Comparison of ENCODE assay signal across 34 cellular contexts in the genomic region with DNA sequence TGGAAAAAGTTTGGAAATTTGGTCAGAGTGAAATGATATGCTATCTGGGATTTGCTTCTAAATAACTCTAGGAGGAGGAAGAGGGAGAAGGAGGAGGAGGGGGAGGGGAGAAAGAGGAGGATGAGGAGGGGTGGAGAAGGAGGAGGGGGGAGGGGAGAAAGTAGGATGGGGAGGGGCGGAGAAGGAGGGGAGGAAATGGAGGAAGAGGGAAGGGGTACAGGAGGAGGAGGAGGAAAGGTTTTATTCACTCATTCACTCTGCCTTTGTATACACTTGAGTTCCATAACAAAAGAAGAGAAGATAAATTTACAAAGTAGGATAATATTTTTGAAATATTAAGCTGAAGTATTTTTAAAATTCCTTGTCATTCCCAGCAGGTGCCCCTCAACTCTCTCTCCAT. TPM values are rescaled to one million over a fixed set of nuclear protein-coding genes. Genes with fewer than 3 reads are reported as not detected.
DNase-seq lines count a peak whose midpoint lies in the region; ATAC-seq, FAIRE-seq and TF ChIP-seq lines count a peak whose summit lies in the region.
"Had no signal": no experiment of that assay in that cellular context is flagged by ENCODE, and none has a peak within 500 bp of the region (broad histone marks: within the 10 kb centered on the region; RNA-seq: fewer than 3 reads in every experiment).

No MANE protein-coding gene starts in this region.

- peaks cover 5% of the 10 kb centered on the region; the same call in 1 of the 2 replicates for H3K79me2 ChIP-seq in GM23338 (replicated peaks; ENCODE audit: insufficient read depth)
- peaks cover 5% of the 10 kb centered on the region for H3K79me2 ChIP-seq in Loucy (ENCODE audit: insufficient read depth, low read length)
- H3K79me2 ChIP-seq in H1 (ENCODE audit: control insufficient read depth in 1 of 2, insufficient read depth in 2 of 2, low read length in 2 of 2): peaks cover 0 to 6% of the 10 kb centered on the region in 2 experiments; a peak in 2 of 4 replicates

- no peak overlapping the region for H4K91ac ChIP-seq in H1 (replicated peaks; ENCODE audit: insufficient read length, low read length)

- H2AFZ ChIP-seq in GM23338: peak overlapping the region; percentile 94; the same call in 1 of the 2 replicates
- H2AFZ ChIP-seq in Loucy (ENCODE audit: low read length): 0 out of 2 replicates have a peak overlapping the region, but pooled peaks have one; percentile 7
- peak overlapping the region; percentile 87; the same call in 1 of the 2 replicates for H2AFZ ChIP-seq in H1 (ENCODE audit: low read length)

- H3K4me2 ChIP-seq in GM23338: peak overlapping the region; percentile 63
- H3K4me2 ChIP-seq in Loucy (ENCODE audit: low read depth, low read length, poor library complexity, severe bottlenecking): no peak overlapping the region
- peak overlapping the region; percentile 40 to 57; a peak in 3 of 4 replicates for H3K4me2 ChIP-seq in H1 (ENCODE audit: insufficient read depth in 1 of 2, low read depth in 2 of 2, low read length in 2 of 2)

- no peaks in the 10 kb centered on the region for H3K79me1 ChIP-seq in H1 (ENCODE audit: low read depth, low read length)

- H4K8ac ChIP-seq in H1 (ENCODE audit: extremely low read depth, insufficient read depth, low read length): no peak overlapping the region

- H4K5ac ChIP-seq in H1 (ENCODE audit: insufficient read length, low read depth, low read length): no peak overlapping the region

- CTCF ChIA-PET in H1 (lab: Charles Lee; ENCODE audit: partially characterized antibody): interaction anchor here (0.5 kb wide), 1 partner anchor 20 kb away, joined by 3 read pairs; no protein-coding TSS in a partner anchor

- no peak for TF ChIP-seq RAD21 in H1 (IDR thresholded peaks at IDR 0.05 in 1 of 2, conservative IDR thresholded peaks at IDR 0.05 in 1 of 2; ENCODE audit: low read depth in 2 of 2, low read length in 2 of 2)

- POLR2A ChIA-PET in H1 (lab: Charles Lee; ENCODE audit: partially characterized antibody): interaction anchor here (0.9 to 1.8 kb wide), 5 partner anchors 15 to 92 kb away, joined by 3 to 8 read pairs (median 4); a partner anchor contains a TSS

- H2BK20ac ChIP-seq in H1 (ENCODE audit: low read length): no peak overlapping the region

- TF ChIP-seq POLR2A in H1 (IDR thresholded peaks at IDR 0.05; ENCODE audit: control extremely low read depth in 1 of 2, low read depth in 2 of 2, low read length in 2 of 2) (no peak), GM12892 (IDR thresholded peaks at IDR 0.05; ENCODE audit: low read depth, low read length) (no peak)

- H3K9me3 ChIP-seq in Loucy (ENCODE audit: insufficient read depth, low read depth, low read length) (no peaks in the 10 kb centered on the region), H1 (ENCODE audit: insufficient read depth in 2 of 2, low read depth in 1 of 2, low read length in 1 of 2) (no peaks in the 10 kb centered on the region; a peak in 1 of 4 replicates)
- H3K9me3 ChIP-seq: prostate gland had no signal

- no peak overlapping the region for H3K4ac ChIP-seq in H1 (replicated peaks; ENCODE audit: insufficient read length, low read depth, low read length)

- H2BK12ac ChIP-seq in H1 (ENCODE audit: low read depth, low read length): no peak overlapping the region

- no peak overlapping the region for H3K14ac ChIP-seq in H1 (ENCODE audit: insufficient read length)

- no peak overlapping the region for H3K9ac ChIP-seq in Loucy (ENCODE audit: low read depth, low read length, poor library complexity, severe bottlenecking)
- H3K9ac ChIP-seq in H1 (replicated peaks in 1 of 4; ENCODE audit: extremely low read depth in 1 of 4, low read depth in 3 of 4, low read length in 3 of 4): no peak overlapping the region

- H3K4me3 ChIP-seq in GM23338 (peak overlapping the region; percentile 26; the same call in 1 of the 2 replicates), Loucy (ENCODE audit: low read length, poor library complexity, severe bottlenecking) (no peak overlapping the region), H1 (ENCODE audit: extremely low read depth in 1 of 4, insufficient read depth in 2 of 4, low read depth in 3 of 4, low read length in 4 of 4) (peak overlapping the region in 1 of 4 experiments; percentile 39; a peak in 2 of 8 replicates)
- H3K4me3 ChIP-seq: prostate gland had no signal

- no peak overlapping the region for H3K23ac ChIP-seq in H1 (ENCODE audit: insufficient read length)

- no peak overlapping the region for H2BK5ac ChIP-seq in H1 (ENCODE audit: low read depth, low read length)

- no peak overlapping the region for H2BK15ac ChIP-seq in H1 (ENCODE audit: low read length)

- ATAC-seq in GM23338: peak; percentile 72
- no peak for ATAC-seq in stimulated activated effector memory CD8-positive, alpha-beta T cell treated with anti-CD3 and anti-CD28 coated beads, Interleukin-12 subunit alpha, Interleukin-12 subunit beta, amount 100 ng/mL, for 72 hours
- ATAC-seq: esophagus mucosa; left ventricle myocardium superior; sciatic nerve; stimulated activated naive B cell treated with anti-CD40 and anti-IgM and Interleukin-4, amounts not matched to agents 10 μg/mL and 1 μg/mL and 100 μg/mL, for 72 hours had no signal

- peak; percentile 50 for DNase-seq in GM23338 (ENCODE audit: low spot score)
- DNase-seq in H1 (ENCODE audit: low read depth in 1 of 2, low spot score in 2 of 2): no peak
- DNase-seq in stimulated activated effector memory CD8-positive, alpha-beta T cell treated with anti-CD3 and anti-CD28 coated beads, Interleukin-12 subunit alpha, Interleukin-12 subunit beta, amount 100 ng/mL, for 72 hours (ENCODE audit: low spot score in 2 of 2): no peak
- DNase-seq in GM12892 (ENCODE audit: insufficient read length): no peak
- no peak for DNase-seq in GDM1 (lab: John Stamatoyannopoulos, UW)
- no peak for DNase-seq in stimulated activated CD4-positive, alpha-beta T cell treated with anti-CD3 and anti-CD28 coated beads, Interleukin-2, amount 100 ng/mL, for 48 hours
- DNase-seq: activated CD4-positive, alpha-beta T cell treated with anti-CD3 and anti-CD28 coated beads for 36 hours; amniotic stem cell; brain microvascular endothelial cell; Calu3; CD4-positive, CD25-positive, alpha-beta regulatory T cell; cerebellar nuclear complex; dermis blood vessel endothelial cell; DMS79; endodermal cell; HCEC 1CT; KBM-7; kidney; left ventricle myocardium superior; naive B cell; NCI-H1417; NCI-H2029 treated with DMSO at 0.1 percent for 48 hours; NCI-H526 treated with DMSO at 0.1 percent for 48 hours; SIG-M5; stimulated activated CD4-positive, alpha-beta T cell treated with anti-CD3 and anti-CD28 coated beads, Interleukin-15, amount 100 ng/mL, for 24 hours; stimulated activated naive B cell treated with anti-CD40 and anti-IgM and Interleukin-4, amounts not matched to agents 10 μg/mL and 1 μg/mL and 100 μg/mL, for 72 hours; substantia nigra had no signal

- FAIRE-seq in H1 (lab: Jason Lieb, UNC) (no peak), GM12892 (lab: Jason Lieb, UNC) (no peak)

- no peak overlapping the region; the same call in 1 of the 2 replicates for H3K27ac Mint-ChIP-seq in GM23338
- no peak overlapping the region for H3K27ac Mint-ChIP-seq in stimulated activated effector memory CD8-positive, alpha-beta T cell treated with anti-CD3 and anti-CD28 coated beads, Interleukin-12 subunit alpha, Interleukin-12 subunit beta, amount 100 ng/mL, for 72 hours
- H3K27ac Mint-ChIP-seq: activated CD4-positive, alpha-beta T cell treated with anti-CD3 and anti-CD28 coated beads for 36 hours; activated naive CD4-positive, alpha-beta T cell treated with anti-CD3 and anti-CD28 coated beads, Interleukin-2, amount 50 U/mL, for 24 hours; CD4-positive, CD25-positive, alpha-beta regulatory T cell; endodermal cell; naive B cell; stimulated activated naive B cell treated with anti-CD40 and anti-IgM and Interleukin-4, amounts not matched to agents 10 μg/mL and 1 μg/mL and 100 μg/mL, for 72 hours; T-helper 2 cell treated with Interferon-gamma antibody and Interleukin-4, amounts not matched to agents 5 μg/mL and 100 μg/mL, for 36 hours; type B pancreatic cell had no signal

- H3K27ac ChIP-seq in GM23338 (ENCODE audit: low read depth) (peak overlapping the region; percentile 70; the same call in 1 of the 2 replicates), H1 (ENCODE audit: low read depth, low read length) (no peak overlapping the region)
- H3K27ac ChIP-seq: brain microvascular endothelial cell, prostate gland had no signal

- H3K4me1 ChIP-seq in GM23338 (ENCODE audit: insufficient read depth) (peaks cover 18% of the 10 kb centered on the region), Loucy (ENCODE audit: insufficient read depth, low read length, poor library complexity, severe bottlenecking) (peaks cover 4% of the 10 kb centered on the region), H1 (replicated peaks in 1 of 4; ENCODE audit: control insufficient read depth in 3 of 4, insufficient read depth in 4 of 4, low read length in 3 of 4) (peaks cover 3 to 8% (median 5%) of the 10 kb centered on the region in 4 experiments; a peak in 4 of 7 replicates)
- H3K4me1 ChIP-seq: prostate gland had no signal

- no peaks in the 10 kb centered on the region for H3K27me3 ChIP-seq in GM23338 (ENCODE audit: insufficient read depth)
- H3K27me3 ChIP-seq in Loucy (ENCODE audit: insufficient read depth, low read length, poor library complexity, severe bottlenecking): no peaks in the 10 kb centered on the region
- no peaks in the 10 kb centered on the region for H3K27me3 ChIP-seq in H1 (replicated peaks in 1 of 4; ENCODE audit: control insufficient read depth in 3 of 4, extremely low read depth in 1 of 4, insufficient read depth in 3 of 4, low read length in 3 of 4)
- H3K27me3 ChIP-seq: brain microvascular endothelial cell had no signal

- H3F3A ChIP-seq in GM23338 (replicated peaks; ENCODE audit: low read depth) (0 out of 2 replicates have a peak, but pooled peaks cover 3% of the 10 kb centered on the region), Loucy (ENCODE audit: low read depth) (no peaks in the 10 kb centered on the region)

- H2AK5ac ChIP-seq in H1 (ENCODE audit: low read depth, low read length): no peak overlapping the region

- H2BK120ac ChIP-seq in H1 (replicated peaks; ENCODE audit: low read depth, low read length): no peak overlapping the region

- peaks cover 29% of the 10 kb centered on the region for H3K4me1 Mint-ChIP-seq in GM23338
- H3K4me1 Mint-ChIP-seq in stimulated activated effector memory CD8-positive, alpha-beta T cell treated with anti-CD3 and anti-CD28 coated beads, Interleukin-12 subunit alpha, Interleukin-12 subunit beta, amount 100 ng/mL, for 72 hours: peaks cover 20% of the 10 kb centered on the region

- H4K20me1 ChIP-seq in GM23338 (replicated peaks; ENCODE audit: insufficient read depth): no peaks in the 10 kb centered on the region
- H4K20me1 ChIP-seq in Loucy (ENCODE audit: insufficient read depth, low read length, poor library complexity, severe bottlenecking): no peaks in the 10 kb centered on the region
- no peaks in the 10 kb centered on the region for H4K20me1 ChIP-seq in H1 (replicated peaks in 1 of 2; ENCODE audit: control insufficient read depth in 1 of 2, insufficient read depth in 2 of 2, low read length in 2 of 2)

- H3K36me3 ChIP-seq in GM23338 (ENCODE audit: insufficient read depth) (no peaks in the 10 kb centered on the region), Loucy (ENCODE audit: insufficient read depth, low read length) (no peaks in the 10 kb centered on the region), H1 (ENCODE audit: control insufficient read depth in 2 of 4, insufficient read depth in 4 of 4, low read length in 3 of 4) (no peaks in the 10 kb centered on the region)
- H3K36me3 ChIP-seq: brain microvascular endothelial cell, prostate gland had no signal

- H3K18ac ChIP-seq in H1 (ENCODE audit: extremely low read depth, low read length): no peak overlapping the region

- TF ChIP-seq CTCF in GM23338 (conservative IDR thresholded peaks at IDR 0.05; ENCODE audit: low read depth in 2 of 2): no peak
- TF ChIP-seq CTCF in Loucy (conservative IDR thresholded peaks at IDR 0.05; ENCODE audit: low read length): no peak
- TF ChIP-seq CTCF in H1 (IDR thresholded peaks at IDR 0.05; ENCODE audit: control extremely low read depth in 1 of 3, insufficient read depth in 1 of 3, low read depth in 1 of 3, low read length in 3 of 3): no peak

- H3K9me3 Mint-ChIP-seq in GM23338: peaks cover 3% of the 10 kb centered on the region; the same call in 2 of the 3 replicates
- no peaks in the 10 kb centered on the region for H3K9me3 Mint-ChIP-seq in stimulated activated effector memory CD8-positive, alpha-beta T cell treated with anti-CD3 and anti-CD28 coated beads, Interleukin-12 subunit alpha, Interleukin-12 subunit beta, amount 100 ng/mL, for 72 hours
- H3K9me3 Mint-ChIP-seq: activated naive CD4-positive, alpha-beta T cell treated with anti-CD3 and anti-CD28 coated beads, Interleukin-2, amount 50 U/mL, for 24 hours; CD4-positive, CD25-positive, alpha-beta regulatory T cell; endodermal cell; naive B cell; T-helper 2 cell treated with Interferon-gamma antibody and Interleukin-4, amounts not matched to agents 5 μg/mL and 100 μg/mL, for 36 hours had no signal

- H3K27me3 Mint-ChIP-seq in GM23338 (ENCODE audit: insufficient read depth, low read depth, poor library complexity): no peaks in the 10 kb centered on the region
- H3K27me3 Mint-ChIP-seq: activated CD4-positive, alpha-beta T cell treated with anti-CD3 and anti-CD28 coated beads for 36 hours; activated naive CD4-positive, alpha-beta T cell treated with anti-CD3 and anti-CD28 coated beads, Interleukin-2, amount 50 U/mL, for 24 hours; CD4-positive, CD25-positive, alpha-beta regulatory T cell had no signal

- H3K36me3 Mint-ChIP-seq in GM23338 (ENCODE audit: low read depth): peaks cover 4% of the 10 kb centered on the region; the same call in 2 of the 3 replicates
- no peaks in the 10 kb centered on the region for H3K36me3 Mint-ChIP-seq in stimulated activated effector memory CD8-positive, alpha-beta T cell treated with anti-CD3 and anti-CD28 coated beads, Interleukin-12 subunit alpha, Interleukin-12 subunit beta, amount 100 ng/mL, for 72 hours
- H3K36me3 Mint-ChIP-seq: naive B cell had no signal

- H3K23me2 ChIP-seq in H1 (ENCODE audit: low read depth, low read length): no peaks in the 10 kb centered on the region

- H3K9me2 ChIP-seq in GM23338 (ENCODE audit: insufficient read depth): peaks cover 4% of the 10 kb centered on the region; the same call in 1 of the 2 replicates
- no peaks in the 10 kb centered on the region for H3K9me2 ChIP-seq in Loucy (replicated peaks; ENCODE audit: low read depth, low read length)

- no peak for TF ChIP-seq EP300 in H1 (IDR thresholded peaks at IDR 0.05; ENCODE audit: borderline replicate concordance in 1 of 2, low read depth in 2 of 2, low read length in 2 of 2)

- peak overlapping the region; percentile 20; the same call in 1 of the 3 replicates for H3K4me3 Mint-ChIP-seq in GM23338
- peak overlapping the region; percentile 11 for H3K4me3 Mint-ChIP-seq in stimulated activated effector memory CD8-positive, alpha-beta T cell treated with anti-CD3 and anti-CD28 coated beads, Interleukin-12 subunit alpha, Interleukin-12 subunit beta, amount 100 ng/mL, for 72 hours
- H3K4me3 Mint-ChIP-seq: activated CD4-positive, alpha-beta T cell treated with anti-CD3 and anti-CD28 coated beads for 36 hours; activated naive CD4-positive, alpha-beta T cell treated with anti-CD3 and anti-CD28 coated beads, Interleukin-2, amount 50 U/mL, for 24 hours; CD4-positive, CD25-positive, alpha-beta regulatory T cell; endodermal cell; naive B cell; stimulated activated naive B cell treated with anti-CD40 and anti-IgM and Interleukin-4, amounts not matched to agents 10 μg/mL and 1 μg/mL and 100 μg/mL, for 72 hours; T-helper 2 cell treated with Interferon-gamma antibody and Interleukin-4, amounts not matched to agents 5 μg/mL and 100 μg/mL, for 36 hours; type B pancreatic cell had no signal

- no peak overlapping the region for H3K56ac ChIP-seq in H1 (replicated peaks; ENCODE audit: insufficient read length, low read depth, low read length)

- no CpG with 5 or more reads among the region's 1 CpG for WGBS in H1 (ENCODE audit: extremely low coverage in 1 of 2, insufficient coverage in 1 of 2, insufficient read length in 1 of 2, insufficient replicate concordance in 2 of 2, low coverage in 1 of 2, low lambda C conversion rate in 2 of 2, missing lambda C conversion rate in 1 of 2), 2 experiments

RNA-seq across cellular contexts. Expression of a gene that starts 6.3 kb away (rescaled TPM):
- 79.1 and 91.2 TPM in 2 replicates for total RNA-seq in GM23338 (2014; rRNA removed; shearing (Covaris generic))
- polyA plus RNA-seq in GM23338 (2016; fragmentation: Nextera tagmentation; extraction: Ambion mirVana): 39.3 and 45.1 TPM in 2 replicates
- total RNA-seq in H1 (2021; fragmentation: NEBNext Ultra II Directional; extraction: Animal tissue kit (Norgen Biotek cat#: 25700)): 68.1 and 71.6 TPM in 2 replicates
- polyA plus RNA-seq in H1 (2011; rRNA removed): 43.5 and 45.7 TPM in 2 replicates
- polyA plus RNA-seq in H1 (2011; cell fraction: cytosol; rRNA removed): 50.8 TPM
- polyA plus RNA-seq in H1 (2011; cell fraction: nucleus; rRNA removed): 41.0 TPM
- 45.0 to 83.4 TPM (median 50.5 TPM) in 4 replicates for polyA plus RNA-seq in H1 (2012, experiment 1 of 2)
- polyA plus RNA-seq in H1 (2012, experiment 2 of 2): 41.8 TPM
- 40.8 TPM for polyA plus RNA-seq in H1 (2013, experiment 1 of 2)
- 40.0 TPM for polyA plus RNA-seq in H1 (2013, experiment 2 of 2)
- 49.8 and 61.5 TPM in 2 replicates for polyA minus RNA-seq in H1 (2011; rRNA and poly(A)+ RNA removed)
- 37.8 TPM for polyA minus RNA-seq in H1 (2011; cell fraction: cytosol; rRNA and poly(A)+ RNA removed)
- 50.1 TPM for polyA minus RNA-seq in H1 (2011; cell fraction: nucleus; rRNA and poly(A)+ RNA removed)
- 46.2 TPM for polyA plus RNA-seq in GM12892 (2012; ENCODE audit: missing spikeins)

Comparison
In these comparisons a context has a peak if more than half of its experiments do, and no peak if none do; other contexts are left out.
1. H2AFZ ChIP-seq: peak in every context shown above with its lines; median percentile 94 in GM23338; 87 in H1; 7 in Loucy.